8 cellular contexts compared by ENCODE assay signal in genomic region chr9:35756743-35757526, GRCh38. TPM values are rescaled to one million over a fixed set of nuclear protein-coding genes. Genes with fewer than 3 reads are reported as not detected.
DNase-seq lines count a peak whose midpoint lies in the region; ATAC-seq and TF ChIP-seq lines count a peak whose summit lies in the region.

No MANE protein-coding gene starts in this region.

- intact Hi-C loops in sigmoid colon (cut with DNase I), result no loop called here

- H3K9ac ChIP-seq in HUES48 (ENCODE audit: low read depth, low read length), result peak overlapping the region; percentile 86

- H3K36me3 ChIP-seq in HUES48 (ENCODE audit: control insufficient read depth, insufficient read depth, low read length), result peaks cover 21% of the 10 kb centered on the region
- H3K36me3 ChIP-seq in sigmoid colon, result peaks cover 13 to 30% (median 20%) of the 10 kb centered on the region in 4 donors

- peak overlapping the region; percentile 94 for H3K27ac ChIP-seq in HUES48 (ENCODE audit: low read depth, low read length)
- peak overlapping the region; percentile 79 to 90 (median 82) for H3K27ac ChIP-seq in sigmoid colon

- H3K4me1 ChIP-seq in HUES48 (ENCODE audit: control insufficient read depth, insufficient read depth, low read length), result peaks cover 10% of the 10 kb centered on the region; the same call in 1 of the 2 replicates
- H3K4me1 ChIP-seq in sigmoid colon, result peaks cover 0 to 27% (median 23%) of the 10 kb centered on the region in 4 donors

- WGBS in sigmoid colon, 2 donors, result 1% methylated on average over 53 of the region's 53 CpGs

- ATAC-seq in GM19452 (IDR thresholded peaks at IDR 0.05; ENCODE audit: unreplicated experiment) (peak; percentile 57), GM18519 (IDR thresholded peaks at IDR 0.05; ENCODE audit: low FRiP score, unreplicated experiment) (no peak)

- TF ChIP-seq POLR2A in Raji (IDR thresholded peaks at IDR 0.05; ENCODE audit: insufficient read depth, low read depth, low read length) (peak; percentile 56), sigmoid colon (IDR thresholded peaks at IDR 0.05) (no peak)

- H3K9me3 ChIP-seq in HUES48 (ENCODE audit: control insufficient read depth, insufficient read depth, low read length), result no peaks in the 10 kb centered on the region
- H3K9me3 ChIP-seq in sigmoid colon, result no peaks in the 10 kb centered on the region

- DNase-seq in COR-L47 (lab: John Stamatoyannopoulos, UW) (peak; percentile 74), astrocyte of the hippocampus (ENCODE audit: low read depth, low spot score) (peak; percentile 75), sigmoid colon (peak; percentile 83)

- no peaks in the 10 kb centered on the region for H3K27me3 ChIP-seq in HUES48 (ENCODE audit: control insufficient read depth, insufficient read depth, low read length)
- no peaks in the 10 kb centered on the region for H3K27me3 ChIP-seq in sigmoid colon

- no peak for TF ChIP-seq EP300 in sigmoid colon (IDR thresholded peaks at IDR 0.05)

- H3K4me3 ChIP-seq in HUES48 (ENCODE audit: low read depth, low read length) (peak overlapping the region; percentile 86), iPS-11a (ENCODE audit: low read depth, low read length) (peak overlapping the region; percentile 79), sigmoid colon (peak overlapping the region; percentile 53 to 75 (median 57))

- peak in 3 of 4 experiments; percentile 3 to 59 (median 5) for TF ChIP-seq CTCF in sigmoid colon (IDR thresholded peaks at IDR 0.05)

RNA-seq across cellular contexts. Expression of gene MSMP, which starts 2.9 kb away (rescaled TPM):
- not detected for total RNA-seq in sigmoid colon
- polyA plus RNA-seq in sigmoid colon, result under 1 TPM in 1 of 3 donors, not detected in 2; 0.57 TPM

RNA-seq across cellular contexts. Expression of gene RGP1, which starts 7.8 kb away (rescaled TPM):
- total RNA-seq in sigmoid colon, result 10 to 100 TPM; 13.3 to 23.5 (median 13.5) TPM
- 10 to 100 TPM; 10.2 to 37.2 (median 21.3) TPM for polyA plus RNA-seq in sigmoid colon

RNA-seq across cellular contexts. Expression of gene GBA2, which starts 7.9 kb away (rescaled TPM):
- 10 to 100 TPM; 45.9 to 91.7 (median 64.8) TPM for total RNA-seq in sigmoid colon
- polyA plus RNA-seq in sigmoid colon, result 10 to 100 TPM; 34.8 to 88.5 (median 58.5) TPM

RNA-seq across cellular contexts. Expression of gene CREB3, which starts 24.5 kb away (rescaled TPM):
- total RNA-seq in sigmoid colon, result 10 to 100 TPM; 65.9 to 82.7 (median 75.4) TPM
- polyA plus RNA-seq in sigmoid colon, result 10 to 100 TPM; 31.0 to 39.0 (median 35.3) TPM

RNA-seq across cellular contexts. Expression of gene TLN1, which starts 24.9 kb away (rescaled TPM):
- 100 to 1,000 TPM; 354 to 609 (median 525) TPM for total RNA-seq in sigmoid colon
- 100 to 1,000 TPM in 1 of 3 donors, 10 to 100 TPM in 2; 45.0 to 143 (median 57.6) TPM for polyA plus RNA-seq in sigmoid colon
